Comparison of ENCODE assay signal across 24 cellular contexts in genomic region chr5:116358015-116358523, GRCh38.
"Had no signal": no experiment of that assay in that cellular context is flagged by ENCODE, and none has a peak within 500 bp of the region (broad histone marks: within the 10 kb centered on the region; RNA-seq: fewer than 3 reads in every experiment).

No MANE protein-coding gene starts in this region.

- H3K4me1 ChIP-seq: pancreas had no signal

- H3K27ac ChIP-seq: ascending aorta, brain microvascular endothelial cell, pancreas, thoracic aorta, upper lobe of left lung had no signal

- DNase-seq: activated CD4-positive, alpha-beta T cell treated with anti-CD3 and anti-CD28 coated beads for 36 hours; activated CD4-positive, alpha-beta T cell treated with anti-CD3 and anti-CD28 coated beads, Interleukin-2, amount 50 U/mL, for 4 hours; activated CD8-positive, alpha-beta memory T cell treated with anti-CD3 and anti-CD28 coated beads, Interleukin-2, amount 50 U/mL, for 48 hours; activated naive CD4-positive, alpha-beta T cell; activated T-cell treated with anti-CD3 and anti-CD28 coated beads, Interleukin-2, amount 50 U/mL, for 4 hours; adrenal gland; brain microvascular endothelial cell; dermis blood vessel endothelial cell; effector memory CD4-positive, alpha-beta T cell; foreskin melanocyte; hypothalamus; left ventricle myocardium superior; mammary epithelial cell; midbrain; pancreas; small intestine; stimulated activated CD4-positive, alpha-beta T cell treated with anti-CD3 and anti-CD28 coated beads, Interleukin-2, amount 100 ng/mL, for 24 hours; SW 1271; T-helper 17 cell; upper lobe of left lung had no signal

- FAIRE-seq: pancreas, small intestine had no signal

- ATAC-seq: activated CD4-positive, alpha-beta T cell treated with anti-CD3 and anti-CD28 coated beads for 36 hours; activated T-cell treated with anti-CD3 and anti-CD28 coated beads, Interleukin-2, amount 50 U/mL, for 4 hours; natural killer cell treated with Interleukin-12 subunit alpha and Interleukin-12 subunit beta and Interleukin-15 and Interleukin-18, amount 100 ng/mL, for 72 hours; stimulated activated effector memory CD8-positive, alpha-beta T cell treated with anti-CD3 and anti-CD28 coated beads, Interleukin-12 subunit alpha, Interleukin-12 subunit beta, amount 100 ng/mL, for 72 hours had no signal

- H3K27me3 ChIP-seq: adrenal gland, ascending aorta, brain microvascular endothelial cell, pancreas, upper lobe of left lung had no signal

- H3K36me3 ChIP-seq: adrenal gland, brain microvascular endothelial cell, pancreas, thoracic aorta, upper lobe of left lung had no signal

- H3K4me3 ChIP-seq: adrenal gland, ascending aorta, pancreas, thoracic aorta, upper lobe of left lung had no signal

- H3K9me3 ChIP-seq: adrenal gland, pancreas, upper lobe of left lung had no signal
